ENCODE assay signal across 1 cellular context in the genomic region with DNA sequence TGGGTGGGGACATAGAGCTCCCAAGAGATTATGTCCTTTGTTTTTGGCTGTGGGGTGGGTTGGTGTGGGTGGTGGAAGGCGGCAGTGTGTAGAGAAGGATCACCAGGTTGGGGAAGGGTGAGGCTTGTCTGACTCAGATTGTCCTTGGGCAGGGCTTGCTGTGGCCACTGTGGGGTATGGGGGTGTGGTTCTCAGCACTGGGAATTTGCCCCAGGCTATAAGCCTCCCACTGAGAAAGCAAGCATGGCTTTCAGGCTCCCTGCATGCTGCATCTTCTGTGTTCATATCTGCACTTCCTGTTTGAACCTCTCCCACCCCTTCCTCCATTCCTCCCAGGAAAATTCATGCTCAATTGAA.
TF ChIP-seq lines count a peak whose summit lies in the region.

No MANE protein-coding gene starts in this region.

TF ChIP-seq in GM12878, 131 proteins besides CTCF, POLR2A, EP300 and RAD21 (continued from another document):
- TF ChIP-seq, protein P1, sequence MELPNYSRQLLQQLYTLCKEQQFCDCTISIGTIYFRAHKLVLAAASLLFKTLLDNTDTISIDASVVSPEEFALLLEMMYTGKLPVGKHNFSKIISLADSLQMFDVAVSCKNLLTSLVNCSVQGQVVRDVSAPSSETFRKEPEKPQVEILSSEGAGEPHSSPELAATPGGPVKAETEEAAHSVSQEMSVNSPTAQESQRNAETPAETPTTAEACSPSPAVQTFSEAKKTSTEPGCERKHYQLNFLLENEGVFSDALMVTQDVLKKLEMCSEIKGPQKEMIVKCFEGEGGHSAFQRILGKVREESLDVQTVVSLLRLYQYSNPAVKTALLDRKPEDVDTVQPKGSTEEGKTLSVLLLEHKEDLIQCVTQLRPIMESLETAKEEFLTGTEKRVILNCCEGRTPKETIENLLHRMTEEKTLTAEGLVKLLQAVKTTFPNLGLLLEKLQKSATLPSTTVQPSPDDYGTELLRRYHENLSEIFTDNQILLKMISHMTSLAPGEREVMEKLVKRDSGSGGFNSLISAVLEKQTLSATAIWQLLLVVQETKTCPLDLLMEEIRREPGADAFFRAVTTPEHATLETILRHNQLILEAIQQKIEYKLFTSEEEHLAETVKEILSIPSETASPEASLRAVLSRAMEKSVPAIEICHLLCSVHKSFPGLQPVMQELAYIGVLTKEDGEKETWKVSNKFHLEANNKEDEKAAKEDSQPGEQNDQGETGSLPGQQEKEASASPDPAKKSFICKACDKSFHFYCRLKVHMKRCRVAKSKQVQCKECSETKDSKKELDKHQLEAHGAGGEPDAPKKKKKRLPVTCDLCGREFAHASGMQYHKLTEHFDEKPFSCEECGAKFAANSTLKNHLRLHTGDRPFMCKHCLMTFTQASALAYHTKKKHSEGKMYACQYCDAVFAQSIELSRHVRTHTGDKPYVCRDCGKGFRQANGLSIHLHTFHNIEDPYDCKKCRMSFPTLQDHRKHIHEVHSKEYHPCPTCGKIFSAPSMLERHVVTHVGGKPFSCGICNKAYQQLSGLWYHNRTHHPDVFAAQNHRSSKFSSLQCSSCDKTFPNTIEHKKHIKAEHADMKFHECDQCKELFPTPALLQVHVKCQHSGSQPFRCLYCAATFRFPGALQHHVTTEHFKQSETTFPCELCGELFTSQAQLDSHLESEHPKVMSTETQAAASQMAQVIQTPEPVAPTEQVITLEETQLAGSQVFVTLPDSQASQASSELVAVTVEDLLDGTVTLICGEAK (IDR thresholded peaks at IDR 0.05; ENCODE audit: borderline replicate concordance), result no peak
- peak in 1 of 2 experiments; percentile 7; a peak in 2 of 4 replicates for TF ChIP-seq IKZF2 (IDR thresholded peaks at IDR 0.05)
- TF ChIP-seq, protein P2, sequence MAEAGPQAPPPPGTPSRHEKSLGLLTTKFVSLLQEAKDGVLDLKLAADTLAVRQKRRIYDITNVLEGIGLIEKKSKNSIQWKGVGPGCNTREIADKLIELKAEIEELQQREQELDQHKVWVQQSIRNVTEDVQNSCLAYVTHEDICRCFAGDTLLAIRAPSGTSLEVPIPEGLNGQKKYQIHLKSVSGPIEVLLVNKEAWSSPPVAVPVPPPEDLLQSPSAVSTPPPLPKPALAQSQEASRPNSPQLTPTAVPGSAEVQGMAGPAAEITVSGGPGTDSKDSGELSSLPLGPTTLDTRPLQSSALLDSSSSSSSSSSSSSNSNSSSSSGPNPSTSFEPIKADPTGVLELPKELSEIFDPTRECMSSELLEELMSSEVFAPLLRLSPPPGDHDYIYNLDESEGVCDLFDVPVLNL (IDR thresholded peaks at IDR 0.05; ENCODE audit: low read depth, low read length), result no peak
- TF ChIP-seq, protein P3, sequence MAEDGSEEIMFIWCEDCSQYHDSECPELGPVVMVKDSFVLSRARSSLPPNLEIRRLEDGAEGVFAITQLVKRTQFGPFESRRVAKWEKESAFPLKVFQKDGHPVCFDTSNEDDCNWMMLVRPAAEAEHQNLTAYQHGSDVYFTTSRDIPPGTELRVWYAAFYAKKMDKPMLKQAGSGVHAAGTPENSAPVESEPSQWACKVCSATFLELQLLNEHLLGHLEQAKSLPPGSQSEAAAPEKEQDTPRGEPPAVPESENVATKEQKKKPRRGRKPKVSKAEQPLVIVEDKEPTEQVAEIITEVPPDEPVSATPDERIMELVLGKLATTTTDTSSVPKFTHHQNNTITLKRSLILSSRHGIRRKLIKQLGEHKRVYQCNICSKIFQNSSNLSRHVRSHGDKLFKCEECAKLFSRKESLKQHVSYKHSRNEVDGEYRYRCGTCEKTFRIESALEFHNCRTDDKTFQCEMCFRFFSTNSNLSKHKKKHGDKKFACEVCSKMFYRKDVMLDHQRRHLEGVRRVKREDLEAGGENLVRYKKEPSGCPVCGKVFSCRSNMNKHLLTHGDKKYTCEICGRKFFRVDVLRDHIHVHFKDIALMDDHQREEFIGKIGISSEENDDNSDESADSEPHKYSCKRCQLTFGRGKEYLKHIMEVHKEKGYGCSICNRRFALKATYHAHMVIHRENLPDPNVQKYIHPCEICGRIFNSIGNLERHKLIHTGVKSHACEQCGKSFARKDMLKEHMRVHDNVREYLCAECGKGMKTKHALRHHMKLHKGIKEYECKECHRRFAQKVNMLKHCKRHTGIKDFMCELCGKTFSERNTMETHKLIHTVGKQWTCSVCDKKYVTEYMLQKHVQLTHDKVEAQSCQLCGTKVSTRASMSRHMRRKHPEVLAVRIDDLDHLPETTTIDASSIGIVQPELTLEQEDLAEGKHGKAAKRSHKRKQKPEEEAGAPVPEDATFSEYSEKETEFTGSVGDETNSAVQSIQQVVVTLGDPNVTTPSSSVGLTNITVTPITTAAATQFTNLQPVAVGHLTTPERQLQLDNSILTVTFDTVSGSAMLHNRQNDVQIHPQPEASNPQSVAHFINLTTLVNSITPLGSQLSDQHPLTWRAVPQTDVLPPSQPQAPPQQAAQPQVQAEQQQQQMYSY (CRISPR knock-in tag; IDR thresholded peaks at IDR 0.05), result no peak
- 0 out of 2 replicates have a peak, but pooled peaks have one; percentile 30 for TF ChIP-seq NR2F1 (conservative IDR thresholded peaks at IDR 0.05)
- TF ChIP-seq HDGF (IDR thresholded peaks at IDR 0.05), result 0 out of 2 replicates have a peak, but pooled peaks have one; percentile 77
- TF ChIP-seq SMC3 (IDR thresholded peaks at IDR 0.05; ENCODE audit: borderline replicate concordance, low read length), result no peak
- TF ChIP-seq YY1 (IDR thresholded peaks at IDR 0.05; ENCODE audit: low read depth, low read length), result no peak
- TF ChIP-seq MXI1 (IDR thresholded peaks at IDR 0.05; ENCODE audit: low read depth, low read length), result no peak
- TF ChIP-seq NBN (IDR thresholded peaks at IDR 0.05), result no peak
- TF ChIP-seq SIX5 (IDR thresholded peaks at IDR 0.05; ENCODE audit: low read depth, low read length, severe bottlenecking), result no peak
- TF ChIP-seq IKZF1 (conservative IDR thresholded peaks at IDR 0.05), result peak; percentile 14; the same call in 1 of the 2 replicates
- 0 out of 2 replicates have a peak, but pooled peaks have one; percentile 18 for TF ChIP-seq EED (IDR thresholded peaks at IDR 0.05; ENCODE audit: low read depth)
- TF ChIP-seq, protein P4, sequence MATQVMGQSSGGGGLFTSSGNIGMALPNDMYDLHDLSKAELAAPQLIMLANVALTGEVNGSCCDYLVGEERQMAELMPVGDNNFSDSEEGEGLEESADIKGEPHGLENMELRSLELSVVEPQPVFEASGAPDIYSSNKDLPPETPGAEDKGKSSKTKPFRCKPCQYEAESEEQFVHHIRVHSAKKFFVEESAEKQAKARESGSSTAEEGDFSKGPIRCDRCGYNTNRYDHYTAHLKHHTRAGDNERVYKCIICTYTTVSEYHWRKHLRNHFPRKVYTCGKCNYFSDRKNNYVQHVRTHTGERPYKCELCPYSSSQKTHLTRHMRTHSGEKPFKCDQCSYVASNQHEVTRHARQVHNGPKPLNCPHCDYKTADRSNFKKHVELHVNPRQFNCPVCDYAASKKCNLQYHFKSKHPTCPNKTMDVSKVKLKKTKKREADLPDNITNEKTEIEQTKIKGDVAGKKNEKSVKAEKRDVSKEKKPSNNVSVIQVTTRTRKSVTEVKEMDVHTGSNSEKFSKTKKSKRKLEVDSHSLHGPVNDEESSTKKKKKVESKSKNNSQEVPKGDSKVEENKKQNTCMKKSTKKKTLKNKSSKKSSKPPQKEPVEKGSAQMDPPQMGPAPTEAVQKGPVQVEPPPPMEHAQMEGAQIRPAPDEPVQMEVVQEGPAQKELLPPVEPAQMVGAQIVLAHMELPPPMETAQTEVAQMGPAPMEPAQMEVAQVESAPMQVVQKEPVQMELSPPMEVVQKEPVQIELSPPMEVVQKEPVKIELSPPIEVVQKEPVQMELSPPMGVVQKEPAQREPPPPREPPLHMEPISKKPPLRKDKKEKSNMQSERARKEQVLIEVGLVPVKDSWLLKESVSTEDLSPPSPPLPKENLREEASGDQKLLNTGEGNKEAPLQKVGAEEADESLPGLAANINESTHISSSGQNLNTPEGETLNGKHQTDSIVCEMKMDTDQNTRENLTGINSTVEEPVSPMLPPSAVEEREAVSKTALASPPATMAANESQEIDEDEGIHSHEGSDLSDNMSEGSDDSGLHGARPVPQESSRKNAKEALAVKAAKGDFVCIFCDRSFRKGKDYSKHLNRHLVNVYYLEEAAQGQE (IDR thresholded peaks at IDR 0.05; ENCODE audit: low read depth, low read length), result no peak
- TF ChIP-seq, protein P5, sequence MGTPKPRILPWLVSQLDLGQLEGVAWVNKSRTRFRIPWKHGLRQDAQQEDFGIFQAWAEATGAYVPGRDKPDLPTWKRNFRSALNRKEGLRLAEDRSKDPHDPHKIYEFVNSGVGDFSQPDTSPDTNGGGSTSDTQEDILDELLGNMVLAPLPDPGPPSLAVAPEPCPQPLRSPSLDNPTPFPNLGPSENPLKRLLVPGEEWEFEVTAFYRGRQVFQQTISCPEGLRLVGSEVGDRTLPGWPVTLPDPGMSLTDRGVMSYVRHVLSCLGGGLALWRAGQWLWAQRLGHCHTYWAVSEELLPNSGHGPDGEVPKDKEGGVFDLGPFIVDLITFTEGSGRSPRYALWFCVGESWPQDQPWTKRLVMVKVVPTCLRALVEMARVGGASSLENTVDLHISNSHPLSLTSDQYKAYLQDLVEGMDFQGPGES (IDR thresholded peaks at IDR 0.05), result no peak
- TF ChIP-seq RUNX3 (IDR thresholded peaks at IDR 0.05; ENCODE audit: low read length), result peak; percentile 59
- no peak for TF ChIP-seq MEF2A (IDR thresholded peaks at IDR 0.05; ENCODE audit: insufficient read depth, low read depth, low read length)
- no peak for TF ChIP-seq SUPT20H (IDR thresholded peaks at IDR 0.05; ENCODE audit: borderline replicate concordance, control insufficient read depth, low read depth, low read length)
- no peak for TF ChIP-seq NR2C2 (IDR thresholded peaks at IDR 0.05; ENCODE audit: borderline replicate concordance, control insufficient read depth, insufficient read length, low read depth)
- TF ChIP-seq NFIC (IDR thresholded peaks at IDR 0.05; ENCODE audit: low read depth, low read length), result peak; percentile 10; the same call in 1 of the 2 replicates
- no peak for TF ChIP-seq ZSCAN29 (IDR thresholded peaks at IDR 0.05)
- TF ChIP-seq CREM (IDR thresholded peaks at IDR 0.05; ENCODE audit: low read depth), result no peak
- TF ChIP-seq, protein P6, sequence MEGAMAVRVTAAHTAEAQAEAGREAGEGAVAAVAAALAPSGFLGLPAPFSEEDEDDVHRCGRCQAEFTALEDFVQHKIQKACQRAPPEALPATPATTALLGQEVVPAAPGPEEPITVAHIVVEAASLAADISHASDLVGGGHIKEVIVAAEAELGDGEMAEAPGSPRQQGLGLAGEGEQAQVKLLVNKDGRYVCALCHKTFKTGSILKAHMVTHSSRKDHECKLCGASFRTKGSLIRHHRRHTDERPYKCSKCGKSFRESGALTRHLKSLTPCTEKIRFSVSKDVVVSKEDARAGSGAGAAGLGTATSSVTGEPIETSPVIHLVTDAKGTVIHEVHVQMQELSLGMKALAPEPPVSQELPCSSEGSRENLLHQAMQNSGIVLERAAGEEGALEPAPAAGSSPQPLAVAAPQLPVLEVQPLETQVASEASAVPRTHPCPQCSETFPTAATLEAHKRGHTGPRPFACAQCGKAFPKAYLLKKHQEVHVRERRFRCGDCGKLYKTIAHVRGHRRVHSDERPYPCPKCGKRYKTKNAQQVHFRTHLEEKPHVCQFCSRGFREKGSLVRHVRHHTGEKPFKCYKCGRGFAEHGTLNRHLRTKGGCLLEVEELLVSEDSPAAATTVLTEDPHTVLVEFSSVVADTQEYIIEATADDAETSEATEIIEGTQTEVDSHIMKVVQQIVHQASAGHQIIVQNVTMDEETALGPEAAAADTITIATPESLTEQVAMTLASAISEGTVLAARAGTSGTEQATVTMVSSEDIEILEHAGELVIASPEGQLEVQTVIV (IDR thresholded peaks at IDR 0.05; ENCODE audit: borderline replicate concordance, partially characterized antibody), result no peak
- no peak for TF ChIP-seq TCF12 (IDR thresholded peaks at IDR 0.05; ENCODE audit: low read depth, low read length)
- TF ChIP-seq, protein P7, sequence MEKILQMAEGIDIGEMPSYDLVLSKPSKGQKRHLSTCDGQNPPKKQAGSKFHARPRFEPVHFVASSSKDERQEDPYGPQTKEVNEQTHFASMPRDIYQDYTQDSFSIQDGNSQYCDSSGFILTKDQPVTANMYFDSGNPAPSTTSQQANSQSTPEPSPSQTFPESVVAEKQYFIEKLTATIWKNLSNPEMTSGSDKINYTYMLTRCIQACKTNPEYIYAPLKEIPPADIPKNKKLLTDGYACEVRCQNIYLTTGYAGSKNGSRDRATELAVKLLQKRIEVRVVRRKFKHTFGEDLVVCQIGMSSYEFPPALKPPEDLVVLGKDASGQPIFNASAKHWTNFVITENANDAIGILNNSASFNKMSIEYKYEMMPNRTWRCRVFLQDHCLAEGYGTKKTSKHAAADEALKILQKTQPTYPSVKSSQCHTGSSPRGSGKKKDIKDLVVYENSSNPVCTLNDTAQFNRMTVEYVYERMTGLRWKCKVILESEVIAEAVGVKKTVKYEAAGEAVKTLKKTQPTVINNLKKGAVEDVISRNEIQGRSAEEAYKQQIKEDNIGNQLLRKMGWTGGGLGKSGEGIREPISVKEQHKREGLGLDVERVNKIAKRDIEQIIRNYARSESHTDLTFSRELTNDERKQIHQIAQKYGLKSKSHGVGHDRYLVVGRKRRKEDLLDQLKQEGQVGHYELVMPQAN (conservative IDR thresholded peaks at IDR 0.05), result no peak
- peak; percentile 36; the same call in 1 of the 2 replicates for TF ChIP-seq IRF4 (IDR thresholded peaks at IDR 0.05; ENCODE audit: low read depth, low read length)
- TF ChIP-seq EGR1 (IDR thresholded peaks at IDR 0.05; ENCODE audit: borderline replicate concordance in 1 of 2, low read depth in 2 of 2, low read length in 2 of 2), result no peak
- TF ChIP-seq SIN3A (IDR thresholded peaks at IDR 0.05; ENCODE audit: low read depth, low read length), result no peak
- TF ChIP-seq SPI1 (IDR thresholded peaks at IDR 0.05; ENCODE audit: borderline replicate concordance, insufficient read depth, low read depth, low read length), result peak; percentile 49
- TF ChIP-seq SMAD1 (IDR thresholded peaks at IDR 0.05; ENCODE audit: low read depth, partially characterized antibody), result peak; percentile 4
- no peak for TF ChIP-seq ZZZ3 (IDR thresholded peaks at IDR 0.05; ENCODE audit: control insufficient read depth, insufficient read length, low read depth)
- TF ChIP-seq POLR2AphosphoS5 (IDR thresholded peaks at IDR 0.05; ENCODE audit: low read length), result no peak
- TF ChIP-seq NFYA (IDR thresholded peaks at IDR 0.05; ENCODE audit: borderline replicate concordance, low read depth, low read length), result no peak
- TF ChIP-seq JUND (IDR thresholded peaks at IDR 0.05; ENCODE audit: low read depth, low read length), result no peak
- no peak for TF ChIP-seq BHLHE40 (IDR thresholded peaks at IDR 0.05; ENCODE audit: borderline replicate concordance in 1 of 2, low read depth in 2 of 2, low read length in 1 of 2)
